8 cellular contexts compared by ENCODE assay signal in genomic region chr12:6607751-6608591, GRCh38. TPM values are rescaled to one million over a fixed set of nuclear protein-coding genes. Genes with fewer than 3 reads are reported as not detected.
DNase-seq lines count a peak whose midpoint lies in the region; ATAC-seq and TF ChIP-seq lines count a peak whose summit lies in the region.

No MANE protein-coding gene starts in this region.

- no peak overlapping the region for H2AK5ac ChIP-seq in H9 (ENCODE audit: insufficient read length, low read length)

- H3K4me1 ChIP-seq in H9 (ENCODE audit: insufficient read depth, low read length), result peaks cover 11% of the 10 kb centered on the region; the same call in 1 of the 2 replicates
- peaks cover 43% of the 10 kb centered on the region for H3K4me1 ChIP-seq in body of pancreas

- H2BK15ac ChIP-seq in H9 (ENCODE audit: low read depth, low read length), result no peak overlapping the region

- H3K27me3 Mint-ChIP-seq in H9 (ENCODE audit: low read depth), result no peaks in the 10 kb centered on the region

- H3K4ac ChIP-seq in H9 (ENCODE audit: low read depth, low read length), result no peak overlapping the region

- no peak overlapping the region for H2BK12ac ChIP-seq in H9 (ENCODE audit: insufficient read length, low read depth, low read length)

- no peak overlapping the region for H3K27ac Mint-ChIP-seq in H9

- H3K23me2 ChIP-seq in H9 (ENCODE audit: insufficient read length, low read depth, low read length, poor library complexity, severe bottlenecking), result peaks cover 5% of the 10 kb centered on the region

- H4K5ac ChIP-seq in H9 (ENCODE audit: insufficient read length, low read depth, low read length), result no peak overlapping the region

- no peak for TF ChIP-seq POLR2A in body of pancreas (IDR thresholded peaks at IDR 0.05)

- 100% methylated on average over 1 of the region's 8 CpGs for WGBS in H9 (ENCODE audit: extremely low coverage, insufficient read length, low lambda C conversion rate)
- 0 to 2% methylated on average over 8 of the region's 8 CpGs for WGBS in body of pancreas, 2 donors

- H3K14ac ChIP-seq in H9 (ENCODE audit: insufficient read depth, low read length), result no peak overlapping the region

- no peak overlapping the region for H2BK20ac ChIP-seq in H9 (ENCODE audit: low read depth, low read length, poor library complexity, severe bottlenecking)

- no peaks in the 10 kb centered on the region for H4K20me1 ChIP-seq in H9 (ENCODE audit: control insufficient read depth, insufficient read depth, insufficient read length)

- H3K27me3 ChIP-seq in H9 (ENCODE audit: insufficient read depth, low read length) (no peaks in the 10 kb centered on the region), body of pancreas (no peaks in the 10 kb centered on the region)

- H3K9me3 Mint-ChIP-seq in H9, result no peaks in the 10 kb centered on the region

- no peak overlapping the region for H4K91ac ChIP-seq in H9 (ENCODE audit: insufficient read length, low read depth, low read length)

- H3K4me3 ChIP-seq in body of pancreas, result no peak overlapping the region

- H3K36me3 Mint-ChIP-seq in H9 (ENCODE audit: insufficient read depth in 1 of 3, low read depth in 3 of 3), result peaks cover 18 to 29% (median 29%) of the 10 kb centered on the region in 3 experiments

- no peaks in the 10 kb centered on the region for H3K9me3 ChIP-seq in H9 (ENCODE audit: control insufficient read depth, low read depth, low read length)
- H3K9me3 ChIP-seq in body of pancreas, result no peaks in the 10 kb centered on the region

- TF ChIP-seq CTCF in H9 (conservative IDR thresholded peaks at IDR 0.05) (no peak), body of pancreas (IDR thresholded peaks at IDR 0.05) (peak in 2 of 7 experiments; percentile 10 to 20)

- H3K79me1 ChIP-seq in H9 (ENCODE audit: insufficient read depth, low read depth, low read length, poor library complexity, severe bottlenecking), result peaks cover 3% of the 10 kb centered on the region

- no peaks in the 10 kb centered on the region for H3K36me3 ChIP-seq in body of pancreas (replicated peaks in 1 of 2; ENCODE audit: insufficient read depth in 1 of 2, low read depth in 2 of 2)

- H3K79me2 ChIP-seq in H9 (ENCODE audit: insufficient read depth, low read length), result peaks cover 25% of the 10 kb centered on the region; the same call in 1 of the 2 replicates

- no peak overlapping the region for H4K8ac ChIP-seq in H9 (replicated peaks; ENCODE audit: insufficient read length, low read depth, low read length)

- no peak overlapping the region for H3K4me2 ChIP-seq in H9 (ENCODE audit: insufficient read depth, insufficient read length, low read length)

- no peak overlapping the region for H3K56ac ChIP-seq in H9 (ENCODE audit: insufficient read length, low read depth, low read length)

- H3K27ac ChIP-seq in H9 (ENCODE audit: insufficient read length, low read depth, low read length) (no peak overlapping the region), body of pancreas (peak overlapping the region; percentile 83 to 99 (median 94))

- H3K9ac ChIP-seq in H9 (ENCODE audit: extremely low read depth, insufficient read length, low read length), result no peak overlapping the region

- no peak overlapping the region for H2BK5ac ChIP-seq in H9 (ENCODE audit: insufficient read length, low read length)

- H3K18ac ChIP-seq in H9 (ENCODE audit: insufficient read length, low read depth, low read length), result no peak overlapping the region

- intact Hi-C loops in body of pancreas (cut with DNase I) (no loop called here), left colon (cut with DNase I, micrococcal nuclease) (no loop called here)

- H3T11ph ChIP-seq in H9 (ENCODE audit: low read length), result no peak overlapping the region

- no peak overlapping the region for H3K4me3 Mint-ChIP-seq in H9

- peak; percentile 51 for ATAC-seq in body of pancreas
- peak; percentile 52 for ATAC-seq in left colon
- no peak for ATAC-seq in HG03095 (IDR thresholded peaks at IDR 0.05; ENCODE audit: unreplicated experiment)

- H3K4me1 Mint-ChIP-seq in H9, result peaks cover 47 to 51% of the 10 kb centered on the region in 2 experiments

- no peak overlapping the region for H3K23ac ChIP-seq in H9 (ENCODE audit: insufficient read length, low read depth, low read length)

- peak; percentile 84 for DNase-seq in COLO829 (ENCODE audit: low spot score)
- peak; percentile 70 for DNase-seq in H9
- DNase-seq in NCI-H1930 (lab: John Stamatoyannopoulos, UW), result peak; percentile 67 to 77
- peak; percentile 99 for DNase-seq in SW480 (ENCODE audit: low spot score)
- DNase-seq in body of pancreas, result peak; percentile 73 to 84 (median 80)
- peak; percentile 30 to 86 for DNase-seq in left colon
- peak; percentile 47 to 57 for DNase-seq in stimulated activated CD8-positive, alpha-beta memory T cell treated with anti-CD3 and anti-CD28 coated beads, Interleukin-7, amount 100 ng/mL, for 4 hours (ENCODE audit: low read depth in 2 of 2)

- H2AFZ ChIP-seq in H9 (ENCODE audit: low read length), result no peak overlapping the region

- H2BK120ac ChIP-seq in H9 (ENCODE audit: low read depth, low read length, poor library complexity, severe bottlenecking), result no peak overlapping the region

RNA-seq across cellular contexts. Expression of gene CHD4, which starts 0.8 kb away (rescaled TPM):
- total RNA-seq in H9 (2021) (334 and 346 TPM in 2 replicates), body of pancreas (100 to 1,000 TPM; 114 to 122 TPM), left colon (100 to 1,000 TPM; 142 to 157 TPM)

RNA-seq across cellular contexts. Expression of gene LPAR5, which starts 27.8 kb away (rescaled TPM):
- 0.22 TPM in 2 replicates for total RNA-seq in H9 (2021)
- total RNA-seq in body of pancreas, result 1 to 10 TPM in 1 of 2 donors, under 1 TPM in 1; 0.66 to 3.6 TPM
- total RNA-seq in left colon, result 10 to 100 TPM; 25.6 to 26.7 TPM

RNA-seq across cellular contexts. Expression of gene ACRBP, which starts 39.3 kb away (rescaled TPM):
- total RNA-seq in H9 (2021) (1.3 and 1.9 TPM in 2 replicates), body of pancreas (1 to 10 TPM in 1 of 2 donors, under 1 TPM in 1; 0.78 to 5.9 TPM), left colon (1 to 10 TPM; 2.9 to 3.4 TPM)

RNA-seq across cellular contexts. Expression of gene NOP2, which starts 39.9 kb away (rescaled TPM):
- total RNA-seq in H9 (2021), result 136 and 137 TPM in 2 replicates
- 10 to 100 TPM; 10.9 to 83.1 TPM for total RNA-seq in body of pancreas
- total RNA-seq in left colon, result 10 to 100 TPM; 22.2 to 34.4 TPM

RNA-seq across cellular contexts. Expression of gene IFFO1, which starts 52.1 kb away (rescaled TPM):
- total RNA-seq in H9 (2021) (16.3 and 17.9 TPM in 2 replicates), body of pancreas (10 to 100 TPM; 11.4 to 13.2 TPM), left colon (1 to 10 TPM; 3.8 to 7.2 TPM)

Comparison
In these comparisons a context has a peak if more than half of its experiments do, and no peak if none do; other contexts are left out.
1. RNA of gene LPAR5, which starts 27.8 kb away (total RNA-seq): 25.6 to 26.7 TPM in left colon; 0.66 to 3.6 TPM in body of pancreas and 0.22 TPM in H9; every median in the first group is over 4 times any median in the second.
2. Peak in every context shown above with its lines, with median percentiles within 50 percentile points of each other: DNase-seq.